ENCODE assay signal across 12 cellular contexts in the genomic region with DNA sequence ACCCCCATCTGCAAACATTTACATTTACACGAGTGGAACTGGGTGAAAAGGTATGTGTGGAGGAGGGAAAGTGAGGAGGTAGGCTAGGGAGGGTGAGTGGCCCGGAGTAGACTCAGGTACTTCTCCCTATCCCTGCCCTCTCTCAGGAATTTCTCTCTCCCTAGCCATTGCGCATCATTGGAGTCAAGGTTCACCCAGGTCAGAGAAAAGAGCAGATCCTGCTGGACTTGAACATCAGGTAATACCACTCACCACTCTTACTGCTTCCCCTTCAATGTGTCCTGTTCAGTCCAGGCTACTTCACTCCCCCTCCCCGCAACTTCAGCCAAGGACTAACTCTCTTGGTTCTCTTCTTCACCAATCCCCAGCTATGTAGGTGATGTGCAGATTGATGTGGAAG. TPM values are rescaled to one million over a fixed set of nuclear protein-coding genes. Genes with fewer than 3 reads are reported as not detected.
DNase-seq lines count a peak whose midpoint lies in the region; ATAC-seq and TF ChIP-seq lines count a peak whose summit lies in the region.
"Had no signal": no experiment of that assay in that cellular context is flagged by ENCODE, and none has a peak within 500 bp of the region (broad histone marks: within the 10 kb centered on the region; RNA-seq: fewer than 3 reads in every experiment).

No MANE protein-coding gene starts in this region.

- H3K79me2 ChIP-seq in PC-3 (ENCODE audit: low read length) (peaks cover 25% of the 10 kb centered on the region), osteoblast (ENCODE audit: insufficient read depth, low read length) (peaks cover 25% of the 10 kb centered on the region)

- no peak for ATAC-seq in PC-3
- no peak for ATAC-seq in HG03460 (IDR thresholded peaks at IDR 0.05; ENCODE audit: unreplicated experiment)
- ATAC-seq in HG03457 (IDR thresholded peaks at IDR 0.05; ENCODE audit: unreplicated experiment) = no peak
- ATAC-seq: HCT116 had no signal

- no peaks in the 10 kb centered on the region for H3K9me3 ChIP-seq in PC-3 (ENCODE audit: low read length)
- H3K9me3 ChIP-seq in endocrine pancreas (ENCODE audit: control insufficient read depth, low read length) = no peaks in the 10 kb centered on the region
- H3K9me3 ChIP-seq in spleen = no peaks in the 10 kb centered on the region
- no peaks in the 10 kb centered on the region for H3K9me3 ChIP-seq in osteoblast (ENCODE audit: low read depth, low read length)
- H3K9me3 ChIP-seq: right atrium auricular region had no signal

- POLR2A ChIA-PET in PC-3 (lab: Charles Lee; ENCODE audit: unreplicated experiment) = no interaction called here

- TF ChIP-seq POLR2A in spleen (IDR thresholded peaks at IDR 0.05) = no peak

- WGBS in spleen, 5 donors = 93 to 98% (median 96%) methylated on average over 4 of the region's 4 CpGs

- no peak overlapping the region for H3K9ac ChIP-seq in PC-3 (ENCODE audit: low read length)
- peak overlapping the region; percentile 50 for H3K9ac ChIP-seq in endocrine pancreas (ENCODE audit: control insufficient read depth, insufficient read depth, low read length)

- H2AFZ ChIP-seq in PC-3 (ENCODE audit: low read length) = no peak overlapping the region
- H2AFZ ChIP-seq in osteoblast (ENCODE audit: low read length) = no peak overlapping the region

- peak overlapping the region; percentile 62 for H3K27ac Mint-ChIP-seq in T-helper 2 cell treated with Interferon-gamma antibody and Interleukin-4, amounts not matched to agents 5 μg/mL and 100 μg/mL, for 36 hours

- no peaks in the 10 kb centered on the region for H3F3A ChIP-seq in PC-3 (ENCODE audit: low read length, unreplicated experiment)

- H3K27me3 ChIP-seq in PC-3 (ENCODE audit: low read length) (no peaks in the 10 kb centered on the region), endocrine pancreas (ENCODE audit: control insufficient read depth, insufficient read depth, low read length) (no peaks in the 10 kb centered on the region), spleen (replicated peaks in 1 of 7) (no peaks in the 10 kb centered on the region), osteoblast (ENCODE audit: insufficient read depth, low read length) (no peaks in the 10 kb centered on the region)
- H3K27me3 ChIP-seq: right atrium auricular region had no signal

- peaks cover 6% of the 10 kb centered on the region for H3K9me3 Mint-ChIP-seq in T-helper 2 cell treated with Interferon-gamma antibody and Interleukin-4, amounts not matched to agents 5 μg/mL and 100 μg/mL, for 36 hours

- peak overlapping the region; percentile 94 for H3K4me3 Mint-ChIP-seq in T-helper 2 cell treated with Interferon-gamma antibody and Interleukin-4, amounts not matched to agents 5 μg/mL and 100 μg/mL, for 36 hours

- TF ChIP-seq CTCF in PC-3 (conservative IDR thresholded peaks at IDR 0.05; ENCODE audit: low read depth, low read length) (no peak), spleen (IDR thresholded peaks at IDR 0.05 in 8 of 11, conservative IDR thresholded peaks at IDR 0.05 in 3 of 11) (no peak), osteoblast (IDR thresholded peaks at IDR 0.05; ENCODE audit: extremely low read depth, low read depth, low read length) (no peak)

- no peak overlapping the region for H3K4me3 ChIP-seq in PC-3 (ENCODE audit: low read length)
- H3K4me3 ChIP-seq in endocrine pancreas (ENCODE audit: control insufficient read depth, insufficient read depth, low read length) = no peak overlapping the region
- H3K4me3 ChIP-seq in spleen = peak overlapping the region in 1 of 8 donors; percentile 83
- no peak overlapping the region for H3K4me3 ChIP-seq in osteoblast (ENCODE audit: insufficient read depth, low read length)
- H3K4me3 ChIP-seq: right atrium auricular region had no signal

- intact Hi-C loops in PC-3 (cut with micrococcal nuclease) = no loop called here
- intact Hi-C loops in spleen (cut with DNase I; ENCODE audit: low total_unique reads) = no loop called here

- DNase-seq in T-helper 2 cell treated with Interferon-gamma antibody and Interleukin-4, amounts not matched to agents 5 μg/mL and 100 μg/mL, for 36 hours (ENCODE audit: low spot score) = no peak
- DNase-seq in T-helper 2 cell (no peak), PC-3 (no peak), spleen (no peak), osteoblast (ENCODE audit: insufficient read length, low spot score, missing footprints) (no peak)
- DNase-seq: activated CD8-positive, alpha-beta memory T cell treated with anti-CD3 and anti-CD28 coated beads for 24 hours; NCI-H2171 had no signal

- H3K36me3 ChIP-seq in PC-3 (ENCODE audit: low read depth, low read length) (peaks cover 32% of the 10 kb centered on the region), endocrine pancreas (ENCODE audit: control insufficient read depth, insufficient read depth, low read length) (peaks cover 9% of the 10 kb centered on the region), spleen (peaks cover 3 to 58% (median 54%) of the 10 kb centered on the region in 6 donors), osteoblast (ENCODE audit: insufficient read depth, low read length) (peaks cover 44% of the 10 kb centered on the region)

- no peak overlapping the region for H3K27ac ChIP-seq in PC-3 (ENCODE audit: low read length)
- peak overlapping the region in 6 of 8 donors; percentile 7 to 94 (median 91) for H3K27ac ChIP-seq in spleen
- no peak overlapping the region for H3K27ac ChIP-seq in osteoblast (ENCODE audit: low read depth, low read length)

- H3K9me2 ChIP-seq in PC-3 (replicated peaks; ENCODE audit: low read length) = no peaks in the 10 kb centered on the region

- H3K4me1 Mint-ChIP-seq in T-helper 2 cell treated with Interferon-gamma antibody and Interleukin-4, amounts not matched to agents 5 μg/mL and 100 μg/mL, for 36 hours (ENCODE audit: low read depth) = peaks cover 56% of the 10 kb centered on the region

- H4K20me1 ChIP-seq in PC-3 (ENCODE audit: low read length) = no peaks in the 10 kb centered on the region
- H4K20me1 ChIP-seq in osteoblast (ENCODE audit: insufficient read depth, low read length) = no peaks in the 10 kb centered on the region

- peak overlapping the region; percentile 5; the same call in 1 of the 2 replicates for H3K4me2 ChIP-seq in PC-3 (ENCODE audit: low read length)
- H3K4me2 ChIP-seq in osteoblast (ENCODE audit: insufficient read depth, low read length) = no peak overlapping the region

- H3K27me3 Mint-ChIP-seq in T-helper 2 cell treated with Interferon-gamma antibody and Interleukin-4, amounts not matched to agents 5 μg/mL and 100 μg/mL, for 36 hours (ENCODE audit: low read depth) = no peaks in the 10 kb centered on the region

- H3K36me3 Mint-ChIP-seq in T-helper 2 cell treated with Interferon-gamma antibody and Interleukin-4, amounts not matched to agents 5 μg/mL and 100 μg/mL, for 36 hours (ENCODE audit: low read depth) = peaks cover 64% of the 10 kb centered on the region

- CTCF ChIA-PET in PC-3 (lab: Charles Lee) = no interaction called here

- BruUV-seq in PC-3 (replicated peaks; lab: Mats Ljungman, UMichigan) = no TSS peak

- H3K4me1 ChIP-seq in PC-3 (ENCODE audit: insufficient read depth, low read length) = peaks cover 27% of the 10 kb centered on the region
- peaks cover 13% of the 10 kb centered on the region for H3K4me1 ChIP-seq in endocrine pancreas (ENCODE audit: control insufficient read depth, insufficient read depth, low read length)
- H3K4me1 ChIP-seq in spleen = peaks cover 30 to 64% (median 43%) of the 10 kb centered on the region in 6 donors
- H3K4me1 ChIP-seq in osteoblast (ENCODE audit: insufficient read depth, low read length) = peaks cover 23% of the 10 kb centered on the region

RNA-seq across cellular contexts. Expression of gene ESYT1, which starts 2.8 kb away (rescaled TPM):
- total RNA-seq in PC-3 (2014; rRNA removed) (120 and 176 TPM in 2 replicates), spleen (100 to 1,000 TPM in 6 of 7 donors, 10 to 100 TPM in 1; 89.0 to 112 (median 107) TPM), osteoblast (239 and 304 TPM in 2 replicates)
- polyA plus RNA-seq in spleen = 10 to 100 TPM; 20.2 to 39.8 (median 33.2) TPM

RNA-seq across cellular contexts. Expression of gene ZC3H10, which starts 12.8 kb away (rescaled TPM):
- total RNA-seq in PC-3 (2014; rRNA removed) (4.8 and 5.6 TPM in 2 replicates), spleen (10 to 100 TPM in 4 of 7 donors, 1 to 10 TPM in 3; 7.4 to 13.6 (median 10.5) TPM), osteoblast (9.0 and 10.6 TPM in 2 replicates)
- 1 to 10 TPM; 1.5 to 4.0 (median 2.5) TPM for polyA plus RNA-seq in spleen

RNA-seq across cellular contexts. Expression of gene RPL41, which starts 14.4 kb away (rescaled TPM):
- total RNA-seq in PC-3 (2014; rRNA removed) (3,106 and 3,551 TPM in 2 replicates), spleen (1,000 to 10,000 TPM; 2,138 to 3,021 (median 2,534) TPM), osteoblast (1,930 and 2,844 TPM in 2 replicates)
- polyA plus RNA-seq in spleen = 1,000 to 10,000 TPM; 7,053 to 9,352 (median 7,491) TPM

RNA-seq across cellular contexts. Expression of gene MYL6B, which starts 21.5 kb away (rescaled TPM):
- 153 and 178 TPM in 2 replicates for total RNA-seq in PC-3 (2014; rRNA removed)
- 100 to 1,000 TPM in 1 of 7 donors, 10 to 100 TPM in 6; 17.1 to 101 (median 35.7) TPM for total RNA-seq in spleen
- polyA plus RNA-seq in spleen = 10 to 100 TPM; 50.1 to 69.1 (median 57.0) TPM
- 49.8 and 53.9 TPM in 2 replicates for total RNA-seq in osteoblast

RNA-seq across cellular contexts. Expression of gene PA2G4, which starts 26.5 kb away (rescaled TPM):
- total RNA-seq in PC-3 (2014; rRNA removed) (391 and 406 TPM in 2 replicates), spleen (10 to 100 TPM; 70.5 to 92.8 (median 78.0) TPM), osteoblast (99.0 and 115 TPM in 2 replicates)
- 10 to 100 TPM; 52.8 to 74.1 (median 71.0) TPM for polyA plus RNA-seq in spleen

Comparison
In these comparisons a context has a peak if more than half of its experiments do, and no peak if none do; other contexts are left out.
1. H3K27ac ChIP-seq: peak in spleen (6 of 8); none in PC-3 (single experiment) and osteoblast (single experiment).